In the genomic region with DNA sequence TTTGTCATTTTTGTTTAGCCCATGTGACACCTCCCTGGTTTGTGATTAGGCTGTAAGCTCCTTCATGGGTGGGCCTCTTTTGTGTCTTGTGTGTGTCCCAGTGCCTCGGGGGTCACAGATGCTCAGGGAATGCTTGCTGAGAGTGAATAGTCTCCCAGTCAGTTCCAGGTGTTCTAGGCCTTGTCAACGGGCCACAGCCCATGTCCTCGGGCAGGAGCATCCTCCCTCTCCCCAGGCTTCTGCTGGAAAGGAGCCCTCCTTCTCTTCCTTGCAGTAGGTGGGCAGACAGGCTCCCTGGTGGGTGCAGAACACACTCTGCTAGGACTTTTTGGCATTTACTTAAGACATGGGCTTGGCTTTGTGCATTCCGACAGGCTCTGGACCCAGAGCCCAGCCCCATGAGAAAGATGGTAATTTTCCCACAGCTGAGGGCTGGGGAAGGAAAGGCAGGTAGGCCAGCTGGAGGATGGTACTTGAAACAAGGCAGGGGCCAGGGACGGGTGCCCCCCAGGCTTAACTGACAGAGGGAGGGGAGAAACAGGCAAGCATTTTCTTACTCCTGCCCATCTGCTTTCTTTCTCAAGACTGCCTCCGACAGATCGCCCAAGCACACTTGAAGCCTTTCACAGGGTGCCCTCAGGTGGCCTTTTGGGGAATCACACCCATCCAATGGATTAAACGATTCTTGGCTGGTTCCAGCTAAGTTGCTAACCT, we compare ENCODE assay signal across 1 cellular context.
TF ChIP-seq lines count a peak whose summit lies in the region.

No MANE protein-coding gene starts in this region.

TF ChIP-seq in HEK293, 187 proteins besides CTCF, POLR2A, EP300 and RAD21 (continued from another document):
- TF ChIP-seq, protein P1, sequence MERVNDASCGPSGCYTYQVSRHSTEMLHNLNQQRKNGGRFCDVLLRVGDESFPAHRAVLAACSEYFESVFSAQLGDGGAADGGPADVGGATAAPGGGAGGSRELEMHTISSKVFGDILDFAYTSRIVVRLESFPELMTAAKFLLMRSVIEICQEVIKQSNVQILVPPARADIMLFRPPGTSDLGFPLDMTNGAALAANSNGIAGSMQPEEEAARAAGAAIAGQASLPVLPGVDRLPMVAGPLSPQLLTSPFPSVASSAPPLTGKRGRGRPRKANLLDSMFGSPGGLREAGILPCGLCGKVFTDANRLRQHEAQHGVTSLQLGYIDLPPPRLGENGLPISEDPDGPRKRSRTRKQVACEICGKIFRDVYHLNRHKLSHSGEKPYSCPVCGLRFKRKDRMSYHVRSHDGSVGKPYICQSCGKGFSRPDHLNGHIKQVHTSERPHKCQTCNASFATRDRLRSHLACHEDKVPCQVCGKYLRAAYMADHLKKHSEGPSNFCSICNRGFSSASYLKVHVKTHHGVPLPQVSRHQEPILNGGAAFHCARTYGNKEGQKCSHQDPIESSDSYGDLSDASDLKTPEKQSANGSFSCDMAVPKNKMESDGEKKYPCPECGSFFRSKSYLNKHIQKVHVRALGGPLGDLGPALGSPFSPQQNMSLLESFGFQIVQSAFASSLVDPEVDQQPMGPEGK (tag by site-specific recombination; IDR thresholded peaks at IDR 0.05): no peak
- 0 out of 2 replicates have a peak, but pooled peaks have one; percentile 57 for TF ChIP-seq ZNF660 (tag by site-specific recombination; IDR thresholded peaks at IDR 0.05)
- TF ChIP-seq ZNF138 (tag by site-specific recombination; IDR thresholded peaks at IDR 0.05; ENCODE audit: borderline replicate concordance): no peak
- TF ChIP-seq ZSCAN18 (tag by site-specific recombination; IDR thresholded peaks at IDR 0.05): no peak
- TF ChIP-seq ZIC2 (tag by site-specific recombination; IDR thresholded peaks at IDR 0.05): no peak
- TF ChIP-seq, protein P2, sequence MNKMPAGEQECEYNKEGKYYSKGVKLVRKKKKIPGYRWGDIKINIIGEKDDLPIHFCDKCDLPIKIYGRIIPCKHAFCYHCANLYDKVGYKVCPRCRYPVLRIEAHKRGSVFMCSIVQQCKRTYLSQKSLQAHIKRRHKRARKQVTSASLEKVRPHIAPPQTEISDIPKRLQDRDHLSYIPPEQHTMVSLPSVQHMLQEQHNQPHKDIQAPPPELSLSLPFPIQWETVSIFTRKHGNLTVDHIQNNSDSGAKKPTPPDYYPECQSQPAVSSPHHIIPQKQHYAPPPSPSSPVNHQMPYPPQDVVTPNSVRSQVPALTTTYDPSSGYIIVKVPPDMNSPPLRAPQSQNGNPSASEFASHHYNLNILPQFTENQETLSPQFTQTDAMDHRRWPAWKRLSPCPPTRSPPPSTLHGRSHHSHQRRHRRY (tag by site-specific recombination; IDR thresholded peaks at IDR 0.05): no peak
- no peak for TF ChIP-seq SP3 (tag by site-specific recombination; IDR thresholded peaks at IDR 0.05)
- TF ChIP-seq ZNF2 (tag by site-specific recombination; IDR thresholded peaks at IDR 0.05): peak; percentile 35; the same call in 1 of the 2 replicates
- no peak for TF ChIP-seq ZNF677 (tag by site-specific recombination; IDR thresholded peaks at IDR 0.05)
- TF ChIP-seq ZSCAN30 (tag by site-specific recombination; IDR thresholded peaks at IDR 0.05): peak; percentile 58
